21 cellular contexts compared by ENCODE assay signal in the genomic region with DNA sequence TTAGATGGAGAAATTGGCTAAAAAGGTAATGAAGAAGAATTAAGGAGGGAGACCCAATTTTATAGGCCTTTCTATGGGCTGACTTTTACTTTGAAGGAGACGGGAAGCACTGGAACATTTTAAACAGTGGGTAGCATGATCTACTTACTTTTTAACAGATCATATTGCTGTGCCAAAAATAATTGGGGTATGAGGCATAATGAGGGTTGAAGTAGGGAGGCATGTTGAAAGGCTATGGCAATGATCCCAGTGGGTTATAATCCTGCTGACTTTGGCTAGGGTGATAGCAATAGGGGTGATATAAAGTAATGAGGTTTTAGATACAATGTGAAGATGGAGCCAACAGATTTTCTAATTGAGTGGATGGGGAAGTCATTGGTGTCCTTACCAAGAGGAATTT.
"Had no signal": no experiment of that assay in that cellular context is flagged by ENCODE, and none has a peak within 500 bp of the region (broad histone marks: within the 10 kb centered on the region; RNA-seq: fewer than 3 reads in every experiment).

No MANE protein-coding gene starts in this region.

- H3K4me3 Mint-ChIP-seq: activated CD4-positive, alpha-beta T cell treated with anti-CD3 and anti-CD28 coated beads, Interleukin-2, amount 10 ng/mL, durations not matched to agents 7 days and 5 days; activated CD8-positive, alpha-beta T cell treated with anti-CD3 and anti-CD28 coated beads, Interleukin-2, amount 10 ng/mL, durations not matched to agents 7 days and 5 days; activated T-helper 1 cell treated with anti-CD3 and anti-CD28 coated beads, Interleukin-12 subunit alpha, Interleukin-12 subunit beta, Interleukin-2, Interleukin-4 antibody, amounts not matched to agents 30 ng/mL and 10 ng/mL and 1 ng/mL, durations not matched to agents 14 hours and 24 hours and 36 hours; naive thymus-derived CD4-positive, alpha-beta T cell; neural crest cell had no signal

- H3K36me3 Mint-ChIP-seq: activated naive CD4-positive, alpha-beta T cell treated with anti-CD3 and anti-CD28 coated beads, Interleukin-2, amount 50 U/mL, for 72 hours; naive thymus-derived CD4-positive, alpha-beta T cell had no signal

- H3K27ac Mint-ChIP-seq: activated CD4-positive, alpha-beta T cell treated with anti-CD3 and anti-CD28 coated beads, Interleukin-2, amount 10 ng/mL, durations not matched to agents 7 days and 5 days; activated CD8-positive, alpha-beta T cell treated with anti-CD3 and anti-CD28 coated beads, Interleukin-2, amount 10 ng/mL, durations not matched to agents 7 days and 5 days; activated naive CD4-positive, alpha-beta T cell treated with anti-CD3 and anti-CD28 coated beads, Interleukin-2, amount 50 U/mL, for 72 hours; activated T-helper 1 cell treated with anti-CD3 and anti-CD28 coated beads, Interleukin-12 subunit alpha, Interleukin-12 subunit beta, Interleukin-2, Interleukin-4 antibody, amounts not matched to agents 30 ng/mL and 10 ng/mL and 1 ng/mL, durations not matched to agents 14 hours and 24 hours and 36 hours; naive thymus-derived CD4-positive, alpha-beta T cell had no signal

- ATAC-seq: activated CD8-positive, alpha-beta T cell treated with anti-CD3 and anti-CD28 coated beads, Interleukin-2, amount 10 ng/mL, durations not matched to agents 7 days and 5 days; activated naive CD4-positive, alpha-beta T cell treated with anti-CD3 and anti-CD28 coated beads, Interleukin-2, amount 50 U/mL, for 72 hours; left lobe of liver; naive thymus-derived CD4-positive, alpha-beta T cell; sciatic nerve had no signal

- H3K4me1 ChIP-seq: esophagus squamous epithelium, upper lobe of left lung had no signal

- H3K27me3 Mint-ChIP-seq: activated CD4-positive, alpha-beta T cell treated with anti-CD3 and anti-CD28 coated beads, Interleukin-2, amount 10 ng/mL, durations not matched to agents 7 days and 5 days; naive thymus-derived CD4-positive, alpha-beta T cell had no signal

- H3K27ac ChIP-seq: coronary artery, esophagus squamous epithelium, upper lobe of left lung, WERI-Rb-1 had no signal

- H3K36me3 ChIP-seq: esophagus squamous epithelium, upper lobe of left lung, WERI-Rb-1 had no signal

- H3K4me3 ChIP-seq: coronary artery, esophagus squamous epithelium, lung, smooth muscle cell, upper lobe of left lung had no signal

- H3K9me3 ChIP-seq: esophagus squamous epithelium, upper lobe of left lung had no signal

- DNase-seq: activated CD4-positive, alpha-beta T cell treated with anti-CD3 and anti-CD28 coated beads, Interleukin-2, amount 10 ng/mL, durations not matched to agents 7 days and 5 days; activated CD4-positive, CD25-positive, alpha-beta regulatory T cell treated with anti-CD3 and anti-CD28 coated beads, Interleukin-2, amount 50 U/mL, for 72 hours; activated CD8-positive, alpha-beta T cell treated with anti-CD3 and anti-CD28 coated beads, Interleukin-2, amount 10 ng/mL, durations not matched to agents 7 days and 5 days; activated gamma-delta T cell; aorta; esophagus squamous epithelium; naive thymus-derived CD4-positive, alpha-beta T cell; occipital lobe; stimulated activated CD4-positive, alpha-beta T cell treated with anti-CD3 and anti-CD28 coated beads, Interleukin-4, amount 100 ng/mL, for 1 hour; stimulated activated naive CD4-positive, alpha-beta T cell treated with Interleukin-2 at 50 U/mL for 16 hours; T-helper 1 cell; upper lobe of left lung; WERI-Rb-1 had no signal

- H3K9me3 Mint-ChIP-seq: activated CD4-positive, alpha-beta T cell treated with anti-CD3 and anti-CD28 coated beads, Interleukin-2, amount 10 ng/mL, durations not matched to agents 7 days and 5 days; activated T-helper 1 cell treated with anti-CD3 and anti-CD28 coated beads, Interleukin-12 subunit alpha, Interleukin-12 subunit beta, Interleukin-2, Interleukin-4 antibody, amounts not matched to agents 30 ng/mL and 10 ng/mL and 1 ng/mL, durations not matched to agents 14 hours and 24 hours and 36 hours had no signal

- H3K4me1 Mint-ChIP-seq: activated CD4-positive, alpha-beta T cell treated with anti-CD3 and anti-CD28 coated beads, Interleukin-2, amount 10 ng/mL, durations not matched to agents 7 days and 5 days; naive thymus-derived CD4-positive, alpha-beta T cell; neural crest cell had no signal
